Comparison of ENCODE assay signal across 2 cellular contexts in genomic region chr4:187176261-187176910, GRCh38.
TF ChIP-seq lines count a peak whose summit lies in the region.

No MANE protein-coding gene starts in this region.

TF ChIP-seq in GM23338, 12 proteins besides CTCF, POLR2A, EP300 and RAD21 (continued from another document):
- no peak for TF ChIP-seq REST (IDR thresholded peaks at IDR 0.05; ENCODE audit: unreplicated experiment)
- no peak for TF ChIP-seq ZNF331 (CRISPR knock-in tag; IDR thresholded peaks at IDR 0.05; ENCODE audit: low read depth)
- no peak for TF ChIP-seq ZNF114 (CRISPR knock-in tag; IDR thresholded peaks at IDR 0.05)
- TF ChIP-seq POLR2AphosphoS5 (IDR thresholded peaks at IDR 0.05; ENCODE audit: low read depth): no peak
- no peak for TF ChIP-seq EZH2phosphoT487 (IDR thresholded peaks at IDR 0.05; ENCODE audit: unreplicated experiment)
- TF ChIP-seq ZNF462 (CRISPR knock-in tag; IDR thresholded peaks at IDR 0.05): no peak
- no peak for TF ChIP-seq JUNB (IDR thresholded peaks at IDR 0.05; ENCODE audit: unreplicated experiment)
- no peak for TF ChIP-seq EZH2 (IDR thresholded peaks at IDR 0.05; ENCODE audit: low read depth, unreplicated experiment)
- no peak for TF ChIP-seq ETS1 (IDR thresholded peaks at IDR 0.05)
- TF ChIP-seq CREB1 (CRISPR knock-in tag; IDR thresholded peaks at IDR 0.05; ENCODE audit: low read depth): no peak

TF ChIP-seq in H1, 55 proteins besides CTCF, POLR2A, EP300 and RAD21 (continued from another document):
- TF ChIP-seq CHD7 (IDR thresholded peaks at IDR 0.05; ENCODE audit: insufficient replicate concordance, low read length): no peak
- no peak for TF ChIP-seq EZH2 (IDR thresholded peaks at IDR 0.05; ENCODE audit: low read depth, low read length, severe bottlenecking)
- TF ChIP-seq NANOG (IDR thresholded peaks at IDR 0.05; ENCODE audit: insufficient read depth, low read depth, low read length, poor library complexity, severe bottlenecking): no peak
- no peak for TF ChIP-seq E2F6 (IDR thresholded peaks at IDR 0.05)
- TF ChIP-seq FOSL1 (IDR thresholded peaks at IDR 0.05; ENCODE audit: insufficient read depth, low read depth, low read length): no peak
- TF ChIP-seq JUND (IDR thresholded peaks at IDR 0.05; ENCODE audit: low read length): no peak
- TF ChIP-seq KDM5A (IDR thresholded peaks at IDR 0.05; ENCODE audit: low read length): no peak
- TF ChIP-seq RFX5 (IDR thresholded peaks at IDR 0.05; ENCODE audit: borderline replicate concordance, low read depth, low read length): no peak
